8 cellular contexts compared by ENCODE assay signal in the genomic region with DNA sequence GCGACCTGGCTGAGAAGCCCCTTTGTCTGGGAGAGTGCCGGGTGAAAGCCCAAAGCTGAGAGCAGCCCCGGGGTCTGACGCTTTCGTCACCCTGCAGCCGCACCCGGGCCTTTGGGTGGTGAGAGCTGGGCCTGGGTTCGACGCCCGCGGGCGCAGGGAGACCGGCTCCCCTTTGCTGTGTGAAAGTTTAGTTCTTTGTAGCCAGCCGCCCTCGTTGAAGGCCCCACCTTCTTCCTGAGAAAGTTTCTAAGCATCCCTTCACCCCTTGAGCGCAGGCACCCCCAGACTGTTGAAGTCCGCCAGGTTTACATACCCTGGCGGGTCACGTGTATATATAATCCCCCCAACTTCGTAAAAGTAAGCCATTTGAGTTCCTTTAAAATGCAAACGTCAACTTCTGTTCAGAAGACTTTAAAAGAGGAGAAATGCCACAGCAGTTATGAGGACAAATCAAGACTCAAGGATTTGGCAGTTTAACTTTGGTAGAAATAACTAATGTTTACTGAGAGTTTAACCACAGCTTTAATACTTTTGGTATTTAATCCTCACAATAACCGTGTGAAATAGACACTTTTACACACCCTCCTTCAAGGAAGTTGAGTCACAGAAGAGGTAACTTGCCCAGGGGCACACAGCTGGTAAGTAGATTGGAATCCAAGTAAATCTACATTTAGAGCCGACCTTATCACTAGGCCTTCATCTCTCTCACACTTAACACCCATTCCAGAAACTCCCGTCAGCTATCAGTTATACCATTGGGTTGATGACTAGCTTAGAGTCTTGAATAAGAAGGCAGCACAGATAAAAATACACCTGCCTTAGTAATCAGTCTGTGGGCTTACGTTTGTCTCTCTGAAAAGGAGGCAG. TPM values are rescaled to one million over a fixed set of nuclear protein-coding genes. Genes with fewer than 3 reads are reported as not detected.
DNase-seq lines count a peak whose midpoint lies in the region; TF ChIP-seq lines count a peak whose summit lies in the region.

No MANE protein-coding gene starts in this region.

- peak overlapping the region; percentile 72 for H3K4me3 Mint-ChIP-seq in mesothelial cell of epicardium

- TF ChIP-seq CTCF in mesothelial cell of epicardium (IDR thresholded peaks at IDR 0.05; ENCODE audit: unreplicated experiment): no peak

- no peaks in the 10 kb centered on the region for H3K9me3 Mint-ChIP-seq in mesothelial cell of epicardium

- H3K27ac ChIP-seq in caudate nucleus (ENCODE audit: low read depth, low read length): peak overlapping the region; percentile 92

- peak overlapping the region; percentile 93 for H3K27ac Mint-ChIP-seq in mesothelial cell of epicardium

- H3K36me3 Mint-ChIP-seq in mesothelial cell of epicardium: peaks cover 3% of the 10 kb centered on the region

- DNase-seq in EH (ENCODE audit: low read depth): peak; percentile 82
- DNase-seq in LoVo (ENCODE audit: low spot score): peak; percentile 56
- DNase-seq in caudate nucleus (lab: John Stamatoyannopoulos, UW): peak in 2 of 61 donors; percentile 45 to 52
- no peak for DNase-seq in mesothelial cell of epicardium (ENCODE audit: low spot score in 2 of 2, unreplicated experiment in 2 of 2)
- DNase-seq in midbrain (lab: John Stamatoyannopoulos, UW): no peak
- no peak for DNase-seq in NCI-H1436 (lab: John Stamatoyannopoulos, UW)
- DNase-seq in DMS79 treated with DMSO at 0.1 percent for 48 hours (lab: John Stamatoyannopoulos, UW): no peak
- DNase-seq in H4 (ENCODE audit: low spot score): no peak

- H3K27me3 Mint-ChIP-seq in mesothelial cell of epicardium (ENCODE audit: low read depth): no peaks in the 10 kb centered on the region

- H3K4me1 Mint-ChIP-seq in mesothelial cell of epicardium: peaks cover 29% of the 10 kb centered on the region

RNA-seq across cellular contexts. Expression of gene MBOAT2, which starts 1.1 kb away (rescaled TPM):
- 51.4 to 54.2 TPM (median 53.0 TPM) in 3 replicates for total RNA-seq in mesothelial cell of epicardium
- total RNA-seq in H4 (2014; rRNA removed; shearing (Covaris generic)): 21.3 and 26.9 TPM in 2 replicates

Comparison
In these comparisons a context has a peak if more than half of its experiments do, and no peak if none do; other contexts are left out.
1. DNase-seq: peak in EH (single experiment) and LoVo (single experiment); none in mesothelial cell of epicardium (0 of 2), midbrain (single experiment), NCI-H1436 (single experiment), DMS79 treated with DMSO at 0.1 percent for 48 hours (single experiment) and H4 (single experiment).